ENCODE assay signal across 15 cellular contexts in genomic region chr11:19163627-19164026, GRCh38. TPM values are rescaled to one million over a fixed set of nuclear protein-coding genes. Genes with fewer than 3 reads are reported as not detected.
DNase-seq lines count a peak whose midpoint lies in the region; ATAC-seq and TF ChIP-seq lines count a peak whose summit lies in the region.
"Had no signal": no experiment of that assay in that cellular context is flagged by ENCODE, and none has a peak within 500 bp of the region (broad histone marks: within the 10 kb centered on the region; RNA-seq: fewer than 3 reads in every experiment).

No MANE protein-coding gene starts in this region.

- no peak overlapping the region for H3K4me3 ChIP-seq in GM23338
- no peak overlapping the region for H3K4me3 ChIP-seq in smooth muscle cell
- H3K4me3 ChIP-seq: BLaER1, GM12878 had no signal

- peaks cover 4% of the 10 kb centered on the region; the same call in 2 of the 3 replicates for H3K4me1 Mint-ChIP-seq in GM23338
- no peaks in the 10 kb centered on the region for H3K4me1 Mint-ChIP-seq in WTC11
- no peaks in the 10 kb centered on the region for H3K4me1 Mint-ChIP-seq in nephron progenitor cell
- H3K4me1 Mint-ChIP-seq: CD8-positive, alpha-beta memory T cell; T-helper 17 cell had no signal

- no peak overlapping the region for H3K4me2 ChIP-seq in GM23338
- no peak overlapping the region for H3K4me2 ChIP-seq in smooth muscle cell
- H3K4me2 ChIP-seq: BLaER1 had no signal

- POLR2A ChIA-PET in WTC11 (lab: Charles Lee) = no interaction called here

- H3F3A ChIP-seq in GM23338 (replicated peaks; ENCODE audit: low read depth) (no peaks in the 10 kb centered on the region), smooth muscle cell (ENCODE audit: low read depth) (no peaks in the 10 kb centered on the region)

- H3K27ac Mint-ChIP-seq in GM23338 (peak overlapping the region; percentile 92), WTC11 (peak overlapping the region; percentile 39), nephron progenitor cell (peak overlapping the region; percentile 33)
- H3K27ac Mint-ChIP-seq: T-helper 17 cell had no signal

- 0 out of 2 replicates have a peak, but pooled peaks cover 3% of the 10 kb centered on the region for H4K20me1 ChIP-seq in GM23338 (replicated peaks; ENCODE audit: insufficient read depth)
- H4K20me1 ChIP-seq in smooth muscle cell (ENCODE audit: low read depth) = no peaks in the 10 kb centered on the region
- H4K20me1 ChIP-seq: BLaER1 had no signal

- H3K27me3 Mint-ChIP-seq in GM23338 (ENCODE audit: insufficient read depth, low read depth, poor library complexity) (no peaks in the 10 kb centered on the region), WTC11 (ENCODE audit: low read depth) (no peaks in the 10 kb centered on the region), nephron progenitor cell (ENCODE audit: low read depth, poor library complexity) (no peaks in the 10 kb centered on the region)
- H3K27me3 Mint-ChIP-seq: CD8-positive, alpha-beta memory T cell; T-helper 17 cell had no signal

- H3K4me3 Mint-ChIP-seq in GM23338 (no peak overlapping the region), WTC11 (no peak overlapping the region), nephron progenitor cell (no peak overlapping the region)
- H3K4me3 Mint-ChIP-seq: CD8-positive, alpha-beta memory T cell; T-helper 17 cell had no signal

- DNase-seq in NCI-H526 (lab: John Stamatoyannopoulos, UW) (peak; percentile 5 to 22), NCI-H526 treated with DMSO at 0.1 percent for 48 hours (lab: John Stamatoyannopoulos, UW) (no peak), GM23338 (ENCODE audit: low spot score) (no peak), WTC11 (ENCODE audit: low spot score) (no peak), nephron progenitor cell (no peak), NCI-H1694 (lab: John Stamatoyannopoulos, UW) (no peak), smooth muscle cell (lab: John Stamatoyannopoulos, UW; ENCODE audit: unreplicated experiment) (no peak)
- DNase-seq: CD8-positive, alpha-beta memory T cell; EL; GOT3; T-helper 17 cell had no signal

- H3K9ac ChIP-seq in smooth muscle cell (ENCODE audit: low read depth) = no peak overlapping the region
- H3K9ac ChIP-seq: BLaER1 had no signal

- CTCF ChIA-PET in WTC11 (lab: Charles Lee) = interaction anchor here (0.6 kb wide), 1 partner anchor 8 kb away, joined by 6 read pairs; no protein-coding TSS in a partner anchor

- no peaks in the 10 kb centered on the region for H3K9me3 ChIP-seq in smooth muscle cell (replicated peaks; ENCODE audit: low read depth)
- H3K9me3 ChIP-seq: BLaER1 had no signal

- H3K4me1 ChIP-seq in GM23338 (ENCODE audit: insufficient read depth) = no peaks in the 10 kb centered on the region
- no peaks in the 10 kb centered on the region for H3K4me1 ChIP-seq in smooth muscle cell (ENCODE audit: low read depth)
- H3K4me1 ChIP-seq: BLaER1 had no signal

- no peaks in the 10 kb centered on the region for H3K9me2 ChIP-seq in GM23338 (ENCODE audit: insufficient read depth)

- TF ChIP-seq CTCF in GM23338 (conservative IDR thresholded peaks at IDR 0.05; ENCODE audit: low read depth in 2 of 2) (no peak), WTC11 (IDR thresholded peaks at IDR 0.05) (no peak), nephron progenitor cell (IDR thresholded peaks at IDR 0.05) (no peak), smooth muscle cell (IDR thresholded peaks at IDR 0.05; ENCODE audit: borderline replicate concordance, insufficient read depth, poor library complexity, severe bottlenecking) (no peak)

- H3K9me3 Mint-ChIP-seq in GM23338 (no peaks in the 10 kb centered on the region), WTC11 (no peaks in the 10 kb centered on the region), nephron progenitor cell (no peaks in the 10 kb centered on the region)
- H3K9me3 Mint-ChIP-seq: CD8-positive, alpha-beta memory T cell had no signal

- H3K36me3 Mint-ChIP-seq in GM23338 (ENCODE audit: low read depth) (peaks cover 22% of the 10 kb centered on the region; the same call in 2 of the 3 replicates), WTC11 (peaks cover 41% of the 10 kb centered on the region), nephron progenitor cell (ENCODE audit: low read depth) (peaks cover 42% of the 10 kb centered on the region)

- 83% methylated on average over 1 of the region's 1 CpG for WGBS in smooth muscle cell (ENCODE audit: low lambda C conversion rate)

- H3K27me3 ChIP-seq in GM23338 (ENCODE audit: insufficient read depth) (no peaks in the 10 kb centered on the region), smooth muscle cell (ENCODE audit: low read depth) (no peaks in the 10 kb centered on the region)
- H3K27me3 ChIP-seq: BLaER1 had no signal

- peaks cover 20% of the 10 kb centered on the region for H3K36me3 ChIP-seq in GM23338 (ENCODE audit: insufficient read depth)
- H3K36me3 ChIP-seq in smooth muscle cell (ENCODE audit: low read depth) = peaks cover 12% of the 10 kb centered on the region

- ATAC-seq in GM23338 (no peak), WTC11 (no peak)
- ATAC-seq: GM12878, HCT116, T-helper 17 cell had no signal

- no peaks in the 10 kb centered on the region for H3K79me2 ChIP-seq in GM23338 (replicated peaks; ENCODE audit: insufficient read depth)
- no peaks in the 10 kb centered on the region for H3K79me2 ChIP-seq in smooth muscle cell (ENCODE audit: low read depth)

- H2AFZ ChIP-seq in GM23338 (no peak overlapping the region), smooth muscle cell (ENCODE audit: low read depth) (no peak overlapping the region)

- H3K27ac ChIP-seq in GM23338 (ENCODE audit: low read depth) (no peak overlapping the region), smooth muscle cell (ENCODE audit: low read depth) (no peak overlapping the region)
- H3K27ac ChIP-seq: BLaER1 had no signal

TF ChIP-seq in GM23338, 12 proteins besides CTCF, POLR2A, EP300 and RAD21 (continues in another document):
- TF ChIP-seq ZNF114 (CRISPR knock-in tag; IDR thresholded peaks at IDR 0.05) (no peak), POLR2AphosphoS5 (IDR thresholded peaks at IDR 0.05; ENCODE audit: low read depth) (no peak), CREB1 (CRISPR knock-in tag; IDR thresholded peaks at IDR 0.05; ENCODE audit: low read depth) (no peak), EZH2 (IDR thresholded peaks at IDR 0.05; ENCODE audit: low read depth, unreplicated experiment) (no peak), ETS1 (IDR thresholded peaks at IDR 0.05) (no peak)

TF ChIP-seq in WTC11, 78 proteins besides CTCF, POLR2A, EP300 and RAD21:
- TF ChIP-seq, protein P1, sequence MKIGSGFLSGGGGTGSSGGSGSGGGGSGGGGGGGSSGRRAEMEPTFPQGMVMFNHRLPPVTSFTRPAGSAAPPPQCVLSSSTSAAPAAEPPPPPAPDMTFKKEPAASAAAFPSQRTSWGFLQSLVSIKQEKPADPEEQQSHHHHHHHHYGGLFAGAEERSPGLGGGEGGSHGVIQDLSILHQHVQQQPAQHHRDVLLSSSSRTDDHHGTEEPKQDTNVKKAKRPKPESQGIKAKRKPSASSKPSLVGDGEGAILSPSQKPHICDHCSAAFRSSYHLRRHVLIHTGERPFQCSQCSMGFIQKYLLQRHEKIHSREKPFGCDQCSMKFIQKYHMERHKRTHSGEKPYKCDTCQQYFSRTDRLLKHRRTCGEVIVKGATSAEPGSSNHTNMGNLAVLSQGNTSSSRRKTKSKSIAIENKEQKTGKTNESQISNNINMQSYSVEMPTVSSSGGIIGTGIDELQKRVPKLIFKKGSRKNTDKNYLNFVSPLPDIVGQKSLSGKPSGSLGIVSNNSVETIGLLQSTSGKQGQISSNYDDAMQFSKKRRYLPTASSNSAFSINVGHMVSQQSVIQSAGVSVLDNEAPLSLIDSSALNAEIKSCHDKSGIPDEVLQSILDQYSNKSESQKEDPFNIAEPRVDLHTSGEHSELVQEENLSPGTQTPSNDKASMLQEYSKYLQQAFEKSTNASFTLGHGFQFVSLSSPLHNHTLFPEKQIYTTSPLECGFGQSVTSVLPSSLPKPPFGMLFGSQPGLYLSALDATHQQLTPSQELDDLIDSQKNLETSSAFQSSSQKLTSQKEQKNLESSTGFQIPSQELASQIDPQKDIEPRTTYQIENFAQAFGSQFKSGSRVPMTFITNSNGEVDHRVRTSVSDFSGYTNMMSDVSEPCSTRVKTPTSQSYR (CRISPR knock-in tag; IDR thresholded peaks at IDR 0.05) = no peak
- TF ChIP-seq EMX1 (CRISPR knock-in tag; IDR thresholded peaks at IDR 0.05) (no peak), ATF2 (CRISPR knock-in tag; IDR thresholded peaks at IDR 0.05; ENCODE audit: borderline replicate concordance, low read depth) (no peak), ZNF671 (CRISPR knock-in tag; IDR thresholded peaks at IDR 0.05) (no peak), KAT7 (CRISPR knock-in tag; IDR thresholded peaks at IDR 0.05; ENCODE audit: borderline replicate concordance) (no peak), SMAD4 (CRISPR knock-in tag; IDR thresholded peaks at IDR 0.05) (no peak)

RNA-seq across cellular contexts. Expression of gene CSRP3, which starts 38.2 kb away (rescaled TPM):
- total RNA-seq in GM23338 (2014; rRNA removed; shearing (Covaris generic)) = not detected in 2 replicates
- 0.38 TPM in 1 of 2 replicates, not detected in the other for polyA plus RNA-seq in GM23338 (2016; fragmentation: Nextera tagmentation; extraction: Ambion mirVana)
- total RNA-seq in WTC11 (2021) = not detected in 3 replicates
- total RNA-seq in smooth muscle cell = not detected in 2 replicates
- polyA plus RNA-seq in smooth muscle cell = 0.37 TPM in 1 of 2 replicates, not detected in the other
- total RNA-seq: A673; CD8-positive, alpha-beta memory T cell; GM12878; T-helper 17 cell had no signal
- polyA plus RNA-seq: CD8-positive, alpha-beta memory T cell; GM12878 had no signal

RNA-seq across cellular contexts. Expression of gene ZDHHC13, which starts 46.7 kb away (rescaled TPM):
- total RNA-seq in GM23338 (2014; rRNA removed; shearing (Covaris generic)) = 27.7 and 30.0 TPM in 2 replicates
- polyA plus RNA-seq in GM23338 (2016; fragmentation: Nextera tagmentation; extraction: Ambion mirVana) (18.2 and 21.0 TPM in 2 replicates), smooth muscle cell (8.7 and 12.8 TPM in 2 replicates)
- total RNA-seq in WTC11 (2021) (19.4 to 23.6 TPM (median 20.9 TPM) in 3 replicates), smooth muscle cell (16.5 and 17.3 TPM in 2 replicates)

Comparison
In these comparisons a context has a peak if more than half of its experiments do, and no peak if none do; other contexts are left out.
1. DNase-seq: peak in NCI-H526 (2 of 2); none in NCI-H526 treated with DMSO at 0.1 percent for 48 hours (single experiment), GM23338 (single experiment), WTC11 (single experiment), nephron progenitor cell (single experiment), NCI-H1694 (single experiment) and smooth muscle cell (single experiment).
2. H3K27ac Mint-ChIP-seq: peak in every context shown above with its lines; median percentile 92 in GM23338; 39 in WTC11; 33 in nephron progenitor cell.